Comparison of ENCODE assay signal across 8 cellular contexts in genomic region chr2:218397502-218398436, GRCh38. TPM values are rescaled to one million over a fixed set of nuclear protein-coding genes. Genes with fewer than 3 reads are reported as not detected.
DNase-seq lines count a peak whose midpoint lies in the region; ATAC-seq and FAIRE-seq lines count a peak whose summit lies in the region.

No MANE protein-coding gene starts in this region.

- POLR2A ChIA-PET in activated CD8-positive, alpha-beta T cell treated with anti-CD3 and anti-CD28 coated beads, Interleukin-2, amount 10 ng/mL, durations not matched to agents 7 days and 5 days (lab: Charles Lee) = interaction anchor here (0.7 to 2.4 kb wide), 9 partner anchors 7 to 168 kb away, joined by 3 to 23 read pairs (median 6); partner anchors contain the start of genes AAMP, PNKD and TMBIM1

- FAIRE-seq in G401.6 (lab: Jason Lieb, UNC) = peak; percentile 60

- no peaks in the 10 kb centered on the region for H3K9me3 ChIP-seq in muscle layer of colon (ENCODE audit: low read length)

- ATAC-seq in activated CD8-positive, alpha-beta T cell treated with anti-CD3 and anti-CD28 coated beads, Interleukin-2, amount 10 ng/mL, durations not matched to agents 7 days and 5 days = peak; percentile 36
- ATAC-seq in esophagus mucosa = peak; percentile 1
- ATAC-seq in GM18870 (IDR thresholded peaks at IDR 0.05; ENCODE audit: unreplicated experiment) = no peak

- H3K4me3 ChIP-seq in H7 (ENCODE audit: insufficient read depth, low read depth, low read length) (peak overlapping the region; percentile 64), muscle layer of colon (ENCODE audit: low read depth in 1 of 2, low read length in 2 of 2) (peak overlapping the region; percentile 75 to 79), urinary bladder (ENCODE audit: low read depth, low read length) (peak overlapping the region; percentile 93)

- no peaks in the 10 kb centered on the region for H3K9me3 Mint-ChIP-seq in activated CD8-positive, alpha-beta T cell treated with anti-CD3 and anti-CD28 coated beads, Interleukin-2, amount 10 ng/mL, durations not matched to agents 7 days and 5 days (ENCODE audit: insufficient read depth)

- H3K36me3 Mint-ChIP-seq in activated CD8-positive, alpha-beta T cell treated with anti-CD3 and anti-CD28 coated beads, Interleukin-2, amount 10 ng/mL, durations not matched to agents 7 days and 5 days (ENCODE audit: low read depth) = peaks cover 15% of the 10 kb centered on the region

- no peaks in the 10 kb centered on the region for H3K36me3 ChIP-seq in H7 (replicated peaks; ENCODE audit: control insufficient read depth, insufficient read depth, low read length)
- H3K36me3 ChIP-seq in muscle layer of colon (ENCODE audit: insufficient read depth, low read length) = peaks cover 14% of the 10 kb centered on the region
- H3K36me3 ChIP-seq in urinary bladder (ENCODE audit: insufficient read depth) = no peaks in the 10 kb centered on the region

- 1% methylated on average over 46 of the region's 46 CpGs for WGBS in urinary bladder

- H3K27ac ChIP-seq in muscle layer of colon (ENCODE audit: low read depth, low read length) (peak overlapping the region; percentile 99), urinary bladder (ENCODE audit: low read depth) (peak overlapping the region; percentile 99)

- H3K4me3 Mint-ChIP-seq in activated CD8-positive, alpha-beta T cell treated with anti-CD3 and anti-CD28 coated beads, Interleukin-2, amount 10 ng/mL, durations not matched to agents 7 days and 5 days = peak overlapping the region; percentile 85

- peaks cover 49% of the 10 kb centered on the region for H3K4me1 Mint-ChIP-seq in activated CD8-positive, alpha-beta T cell treated with anti-CD3 and anti-CD28 coated beads, Interleukin-2, amount 10 ng/mL, durations not matched to agents 7 days and 5 days (ENCODE audit: low read depth)

- peak overlapping the region; percentile 96 for H3K27ac Mint-ChIP-seq in activated CD8-positive, alpha-beta T cell treated with anti-CD3 and anti-CD28 coated beads, Interleukin-2, amount 10 ng/mL, durations not matched to agents 7 days and 5 days

- H3K9ac ChIP-seq in muscle layer of colon (ENCODE audit: low read length) = peak overlapping the region; percentile 65

- CTCF ChIA-PET in activated CD8-positive, alpha-beta T cell treated with anti-CD3 and anti-CD28 coated beads, Interleukin-2, amount 10 ng/mL, durations not matched to agents 7 days and 5 days (lab: Charles Lee) = interaction anchor here (0.7 to 2.2 kb wide), 10 partner anchors 8 to 250 kb away, joined by 3 to 21 read pairs (median 5); partner anchors contain the start of gene CATIP

- peak; percentile 87 for DNase-seq in H7
- DNase-seq in NCI-H345 (lab: John Stamatoyannopoulos, UW) = peak; percentile 47
- peak; percentile 89 for DNase-seq in activated CD8-positive, alpha-beta T cell treated with anti-CD3 and anti-CD28 coated beads, Interleukin-2, amount 10 ng/mL, durations not matched to agents 7 days and 5 days

- H3K4me1 ChIP-seq in muscle layer of colon (ENCODE audit: insufficient read depth, low read length) (peaks cover 32% of the 10 kb centered on the region), urinary bladder (ENCODE audit: insufficient read depth) (no peaks in the 10 kb centered on the region)

- H3K27me3 ChIP-seq in H7 (ENCODE audit: control insufficient read depth, insufficient read depth, low read length) (peaks cover 31% of the 10 kb centered on the region), muscle layer of colon (ENCODE audit: control insufficient read depth in 1 of 2, insufficient read depth in 2 of 2, low read length in 2 of 2) (no peaks in the 10 kb centered on the region)

- no peaks in the 10 kb centered on the region for H3K27me3 Mint-ChIP-seq in activated CD8-positive, alpha-beta T cell treated with anti-CD3 and anti-CD28 coated beads, Interleukin-2, amount 10 ng/mL, durations not matched to agents 7 days and 5 days (ENCODE audit: low read depth)

RNA-seq across cellular contexts. Expression of gene CTDSP1, which starts 1.9 kb away (rescaled TPM):
- 25.4 and 29.9 TPM in 2 replicates for total RNA-seq in H7 (2014; rRNA removed; shearing (Covaris generic))
- 100 to 1,000 TPM; 175 to 185 TPM for total RNA-seq in activated CD8-positive, alpha-beta T cell treated with anti-CD3 and anti-CD28 coated beads, Interleukin-2, amount 10 ng/mL, durations not matched to agents 7 days and 5 days
- total RNA-seq in esophagus mucosa (64.2 TPM), urinary bladder (66.2 TPM)
- 179 TPM for polyA plus RNA-seq in urinary bladder

RNA-seq across cellular contexts. Expression of gene SLC11A1, which starts 15.7 kb away (rescaled TPM):
- total RNA-seq in H7 (2014; rRNA removed; shearing (Covaris generic)) = not detected in 2 replicates
- total RNA-seq in activated CD8-positive, alpha-beta T cell treated with anti-CD3 and anti-CD28 coated beads, Interleukin-2, amount 10 ng/mL, durations not matched to agents 7 days and 5 days = under 1 TPM; 0.21 to 0.29 TPM
- 3.5 TPM for total RNA-seq in esophagus mucosa
- 1.7 TPM for total RNA-seq in urinary bladder
- 19.7 TPM for polyA plus RNA-seq in urinary bladder

RNA-seq across cellular contexts. Expression of gene VIL1, which starts 21.2 kb away (rescaled TPM):
- 0.07 and 3.0 TPM in 2 replicates for total RNA-seq in H7 (2014; rRNA removed; shearing (Covaris generic))
- not detected for total RNA-seq in activated CD8-positive, alpha-beta T cell treated with anti-CD3 and anti-CD28 coated beads, Interleukin-2, amount 10 ng/mL, durations not matched to agents 7 days and 5 days
- total RNA-seq in esophagus mucosa (not detected), urinary bladder (not detected)
- polyA plus RNA-seq in urinary bladder = 0.08 TPM

RNA-seq across cellular contexts. Expression of gene CATIP, which starts 41.1 kb away (rescaled TPM):
- 0.76 TPM in 1 of 2 replicates, not detected in the other for total RNA-seq in H7 (2014; rRNA removed; shearing (Covaris generic))
- not detected for total RNA-seq in activated CD8-positive, alpha-beta T cell treated with anti-CD3 and anti-CD28 coated beads, Interleukin-2, amount 10 ng/mL, durations not matched to agents 7 days and 5 days
- total RNA-seq in esophagus mucosa = not detected
- total RNA-seq in urinary bladder = not detected
- polyA plus RNA-seq in urinary bladder = not detected
